Comparison of ENCODE assay signal across 1 cellular context in the genomic region with DNA sequence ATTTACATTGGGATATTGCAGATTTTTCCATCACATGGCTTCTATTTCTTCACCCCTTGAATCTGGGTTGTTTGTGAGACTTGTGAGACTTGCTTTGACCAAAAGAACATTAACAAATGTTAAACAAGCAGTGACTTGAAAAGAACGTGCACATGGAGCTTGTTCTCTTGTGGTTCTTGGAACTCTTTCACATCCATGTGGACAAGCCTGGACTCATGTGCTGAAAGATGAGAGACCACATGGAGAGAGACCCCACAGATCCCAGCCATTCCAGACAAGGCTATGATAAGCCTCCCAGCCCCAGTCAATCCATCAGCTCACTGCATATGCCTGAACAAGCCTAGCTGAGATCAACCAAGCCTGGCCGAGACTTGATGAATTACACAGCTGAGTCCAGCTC.
TF ChIP-seq lines count a peak whose summit lies in the region.

No MANE protein-coding gene starts in this region.

TF ChIP-seq in IMR-90, 13 proteins besides CTCF, POLR2A, EP300 and RAD21:
- no peak for TF ChIP-seq MXI1 (IDR thresholded peaks at IDR 0.05; ENCODE audit: borderline replicate concordance, low read depth, low read length)
- TF ChIP-seq CHD1 (IDR thresholded peaks at IDR 0.05; ENCODE audit: low read depth, low read length), result no peak
- TF ChIP-seq, protein P1, sequence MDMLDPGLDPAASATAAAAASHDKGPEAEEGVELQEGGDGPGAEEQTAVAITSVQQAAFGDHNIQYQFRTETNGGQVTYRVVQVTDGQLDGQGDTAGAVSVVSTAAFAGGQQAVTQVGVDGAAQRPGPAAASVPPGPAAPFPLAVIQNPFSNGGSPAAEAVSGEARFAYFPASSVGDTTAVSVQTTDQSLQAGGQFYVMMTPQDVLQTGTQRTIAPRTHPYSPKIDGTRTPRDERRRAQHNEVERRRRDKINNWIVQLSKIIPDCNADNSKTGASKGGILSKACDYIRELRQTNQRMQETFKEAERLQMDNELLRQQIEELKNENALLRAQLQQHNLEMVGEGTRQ (IDR thresholded peaks at IDR 0.05; ENCODE audit: low read depth, low read length), result no peak
- no peak for TF ChIP-seq MAFK (IDR thresholded peaks at IDR 0.05; ENCODE audit: low read depth, low read length)
- no peak for TF ChIP-seq BHLHE40 (IDR thresholded peaks at IDR 0.05; ENCODE audit: low read depth, low read length)
- no peak for TF ChIP-seq SMC3 (IDR thresholded peaks at IDR 0.05; ENCODE audit: low read depth, low read length)
- TF ChIP-seq FOS (IDR thresholded peaks at IDR 0.05; ENCODE audit: low read depth, low read length), result no peak
- TF ChIP-seq CEBPB (IDR thresholded peaks at IDR 0.05; ENCODE audit: low read depth, low read length), result no peak
- TF ChIP-seq RCOR1 (IDR thresholded peaks at IDR 0.05; ENCODE audit: insufficient replicate concordance, low read length), result no peak
- no peak for TF ChIP-seq MAZ (IDR thresholded peaks at IDR 0.05; ENCODE audit: borderline replicate concordance, low read depth, low read length)
- no peak for TF ChIP-seq ELK1 (IDR thresholded peaks at IDR 0.05; ENCODE audit: borderline replicate concordance, low read depth, low read length)
- TF ChIP-seq NFE2L2 (IDR thresholded peaks at IDR 0.05; ENCODE audit: low read depth, low read length), result no peak
- no peak for TF ChIP-seq RFX5 (IDR thresholded peaks at IDR 0.05; ENCODE audit: low read depth, low read length)
